Comparison of ENCODE assay signal across 8 cellular contexts in genomic region chr1:236604218-236605029, GRCh38. TPM values are rescaled to one million over a fixed set of nuclear protein-coding genes. Genes with fewer than 3 reads are reported as not detected.
A peak's percentile ranks its signal among the peaks of the same experiment; 100 is the strongest.
DNase-seq lines count a peak whose midpoint lies in the region; ATAC-seq and TF ChIP-seq lines count a peak whose summit lies in the region.

Gene HEATR1 (minus strand): TSS chr1:236604516. CDS start chr1:236604095, 421 bp downstream.

- no peaks in the 10 kb centered on the region for H4K20me1 ChIP-seq in OCI-LY1 (ENCODE audit: insufficient read depth, low read length)

- BruUV-seq in Calu3 (replicated peaks; lab: Mats Ljungman, UMichigan), result no TSS peak

- peaks cover 31% of the 10 kb centered on the region for H3K36me3 ChIP-seq in HUES64 (ENCODE audit: insufficient read depth, low read length)
- peaks cover 30% of the 10 kb centered on the region for H3K36me3 ChIP-seq in OCI-LY1 (ENCODE audit: insufficient read depth, low read length)

- H3K4me3 ChIP-seq in HUES64 (ENCODE audit: low read length) (peak within 1 kb of the TSS; percentile 96), OCI-LY1 (ENCODE audit: low read depth, low read length, poor library complexity, severe bottlenecking) (peak within 1 kb of the TSS; percentile 98)

- H3K4me2 ChIP-seq in OCI-LY1 (ENCODE audit: low read length), result peak within 1 kb of the TSS; percentile 76

- DNase-seq in Calu3 (peak; percentile 96), endothelial cell (ENCODE audit: low spot score) (peak; percentile 94), mesothelial cell of epicardium (ENCODE audit: low spot score in 2 of 2, unreplicated experiment in 2 of 2) (peak; percentile 88 to 93)
- DNase-seq in activated CD8-positive, alpha-beta memory T cell treated with anti-CD3 and anti-CD28 coated beads, Interleukin-2, amount 50 U/mL, for 4 hours, result peak; percentile 87
- DNase-seq in stimulated activated CD8-positive, alpha-beta memory T cell treated with anti-CD3 and anti-CD28 coated beads, Interleukin-15, amount 100 ng/mL, for 48 hours (ENCODE audit: low read depth in 2 of 2), result peak; percentile 80 to 86

- H3K9me2 ChIP-seq in OCI-LY1 (ENCODE audit: low read depth, low read length), result no peaks in the 10 kb centered on the region

- peak within 1 kb of the TSS; percentile 89 for H3K9ac ChIP-seq in HUES64 (ENCODE audit: low read depth, low read length)
- H3K9ac ChIP-seq in OCI-LY1 (ENCODE audit: low read length), result peak within 1 kb of the TSS; percentile 99

- TF ChIP-seq CTCF in Calu3 (IDR thresholded peaks at IDR 0.05; ENCODE audit: unreplicated experiment) (no peak), OCI-LY1 (IDR thresholded peaks at IDR 0.05; ENCODE audit: low read length) (no peak), endothelial cell (IDR thresholded peaks at IDR 0.05; ENCODE audit: unreplicated experiment) (no peak), mesothelial cell of epicardium (IDR thresholded peaks at IDR 0.05; ENCODE audit: unreplicated experiment) (no peak)

- WGBS in HUES64, result 2% methylated on average over 48 of the region's 48 CpGs

- peak within 1 kb of the TSS; percentile 79 for H3K27ac ChIP-seq in HUES64 (ENCODE audit: low read depth, low read length)
- H3K27ac ChIP-seq in OCI-LY1 (ENCODE audit: low read depth, low read length, poor library complexity, severe bottlenecking), result no peak within 1 kb of the TSS

- H3F3A ChIP-seq in OCI-LY1 (ENCODE audit: insufficient read depth, low read length), result no peaks in the 10 kb centered on the region

- H3K27me3 ChIP-seq in HUES64 (ENCODE audit: insufficient read depth, low read length) (no peaks in the 10 kb centered on the region), OCI-LY1 (ENCODE audit: insufficient read depth, low read length) (no peaks in the 10 kb centered on the region)

- intact Hi-C loops in Calu3 (cut with micrococcal nuclease; ENCODE audit: unreplicated experiment), result loop anchor here (5.0 kb wide), 1 partner anchor 438 kb away; the partner anchor contains the start of gene RYR2

- H3K36me3 Mint-ChIP-seq in Calu3 (ENCODE audit: insufficient read depth, unreplicated experiment) (peaks cover 47% of the 10 kb centered on the region), endothelial cell (ENCODE audit: low read depth, unreplicated experiment) (peaks cover 3% of the 10 kb centered on the region), mesothelial cell of epicardium (peaks cover 7% of the 10 kb centered on the region)

- H3K4me3 Mint-ChIP-seq in Calu3 (ENCODE audit: low read depth, unreplicated experiment) (peak within 1 kb of the TSS; percentile 89), endothelial cell (ENCODE audit: unreplicated experiment) (peak within 1 kb of the TSS; percentile 97), mesothelial cell of epicardium (peak within 1 kb of the TSS; percentile 97)

- H2AFZ ChIP-seq in OCI-LY1 (ENCODE audit: low read length), result peak within 1 kb of the TSS; percentile 79

- peaks cover 14% of the 10 kb centered on the region for H3K79me2 ChIP-seq in OCI-LY1 (ENCODE audit: insufficient read depth, low read length)

- peaks cover 7% of the 10 kb centered on the region; the same call in 1 of the 2 replicates for H3K4me1 ChIP-seq in HUES64 (ENCODE audit: insufficient read depth, low read length)
- peaks cover 15% of the 10 kb centered on the region for H3K4me1 ChIP-seq in OCI-LY1 (ENCODE audit: insufficient read depth, low read length, severe bottlenecking)

- no peaks in the 10 kb centered on the region for H3K9me3 ChIP-seq in HUES64 (ENCODE audit: insufficient read depth, low read depth, low read length)
- no peaks in the 10 kb centered on the region for H3K9me3 ChIP-seq in OCI-LY1 (ENCODE audit: low read length)

- H3K9me3 Mint-ChIP-seq in Calu3 (ENCODE audit: low read depth, unreplicated experiment), result no peaks in the 10 kb centered on the region
- H3K9me3 Mint-ChIP-seq in endothelial cell (ENCODE audit: unreplicated experiment), result no peaks in the 10 kb centered on the region
- no peaks in the 10 kb centered on the region for H3K9me3 Mint-ChIP-seq in mesothelial cell of epicardium

- ATAC-seq in GM21447 (IDR thresholded peaks at IDR 0.05; ENCODE audit: unreplicated experiment), result peak; percentile 97

- H3K27me3 Mint-ChIP-seq in Calu3 (ENCODE audit: unreplicated experiment) (no peaks in the 10 kb centered on the region), endothelial cell (ENCODE audit: unreplicated experiment) (peaks cover 9% of the 10 kb centered on the region), mesothelial cell of epicardium (ENCODE audit: low read depth) (no peaks in the 10 kb centered on the region)

- CTCF ChIA-PET in Calu3 (lab: Charles Lee), result interaction anchor here (0.9 to 2.7 kb wide), 3 partner anchors 155 to 782 kb away, joined by 3 to 15 read pairs (median 6); partner anchors contain the start of gene MTR

- H3K27ac Mint-ChIP-seq in Calu3 (ENCODE audit: unreplicated experiment) (peak within 1 kb of the TSS; percentile 91), endothelial cell (ENCODE audit: unreplicated experiment) (peak within 1 kb of the TSS; percentile 89), mesothelial cell of epicardium (peak within 1 kb of the TSS; percentile 96)

- peaks cover 9% of the 10 kb centered on the region for H3K4me1 Mint-ChIP-seq in Calu3 (ENCODE audit: low read depth, unreplicated experiment)
- H3K4me1 Mint-ChIP-seq in endothelial cell (ENCODE audit: unreplicated experiment), result peaks cover 11% of the 10 kb centered on the region
- peaks cover 20% of the 10 kb centered on the region for H3K4me1 Mint-ChIP-seq in mesothelial cell of epicardium

RNA-seq across cellular contexts. Expression of gene HEATR1, which starts in this region (rescaled TPM):
- total RNA-seq in Calu3 (2022) (70.4 and 75.5 TPM in 2 replicates), endothelial cell (ENCODE audit: unreplicated experiment) (33.3 TPM), mesothelial cell of epicardium (48.4 to 53.2 TPM (median 51.8 TPM) in 3 replicates)
- 43.6 TPM for polyA plus RNA-seq in HUES64 (2013, experiment 1 of 2)
- polyA plus RNA-seq in HUES64 (2013, experiment 2 of 2), result 36.6 TPM
